ENCODE assay signal across 1 cellular context in the genomic region with DNA sequence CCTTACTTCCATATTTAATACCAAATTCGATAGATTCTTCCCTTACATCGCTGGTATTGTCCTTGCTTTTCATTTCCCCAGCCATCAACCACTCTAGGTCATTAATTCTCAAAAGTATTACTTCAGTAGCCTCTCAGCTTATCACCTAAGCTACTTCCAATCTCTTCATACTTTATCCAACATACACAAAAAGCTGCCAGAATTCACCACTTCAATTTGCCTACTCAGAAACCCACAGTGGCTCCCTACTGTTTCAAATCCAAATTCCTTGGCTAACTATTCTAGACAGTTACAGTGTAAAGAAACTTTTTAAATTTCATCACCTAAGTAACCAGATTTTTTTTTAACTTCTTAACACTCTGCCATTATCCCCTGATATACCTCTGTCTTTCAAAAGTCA.
TF ChIP-seq lines count a peak whose summit lies in the region.

No MANE protein-coding gene starts in this region.

TF ChIP-seq in neural cell, 6 proteins besides CTCF, POLR2A, EP300 and RAD21 (continued from another document):
- TF ChIP-seq, protein P1, sequence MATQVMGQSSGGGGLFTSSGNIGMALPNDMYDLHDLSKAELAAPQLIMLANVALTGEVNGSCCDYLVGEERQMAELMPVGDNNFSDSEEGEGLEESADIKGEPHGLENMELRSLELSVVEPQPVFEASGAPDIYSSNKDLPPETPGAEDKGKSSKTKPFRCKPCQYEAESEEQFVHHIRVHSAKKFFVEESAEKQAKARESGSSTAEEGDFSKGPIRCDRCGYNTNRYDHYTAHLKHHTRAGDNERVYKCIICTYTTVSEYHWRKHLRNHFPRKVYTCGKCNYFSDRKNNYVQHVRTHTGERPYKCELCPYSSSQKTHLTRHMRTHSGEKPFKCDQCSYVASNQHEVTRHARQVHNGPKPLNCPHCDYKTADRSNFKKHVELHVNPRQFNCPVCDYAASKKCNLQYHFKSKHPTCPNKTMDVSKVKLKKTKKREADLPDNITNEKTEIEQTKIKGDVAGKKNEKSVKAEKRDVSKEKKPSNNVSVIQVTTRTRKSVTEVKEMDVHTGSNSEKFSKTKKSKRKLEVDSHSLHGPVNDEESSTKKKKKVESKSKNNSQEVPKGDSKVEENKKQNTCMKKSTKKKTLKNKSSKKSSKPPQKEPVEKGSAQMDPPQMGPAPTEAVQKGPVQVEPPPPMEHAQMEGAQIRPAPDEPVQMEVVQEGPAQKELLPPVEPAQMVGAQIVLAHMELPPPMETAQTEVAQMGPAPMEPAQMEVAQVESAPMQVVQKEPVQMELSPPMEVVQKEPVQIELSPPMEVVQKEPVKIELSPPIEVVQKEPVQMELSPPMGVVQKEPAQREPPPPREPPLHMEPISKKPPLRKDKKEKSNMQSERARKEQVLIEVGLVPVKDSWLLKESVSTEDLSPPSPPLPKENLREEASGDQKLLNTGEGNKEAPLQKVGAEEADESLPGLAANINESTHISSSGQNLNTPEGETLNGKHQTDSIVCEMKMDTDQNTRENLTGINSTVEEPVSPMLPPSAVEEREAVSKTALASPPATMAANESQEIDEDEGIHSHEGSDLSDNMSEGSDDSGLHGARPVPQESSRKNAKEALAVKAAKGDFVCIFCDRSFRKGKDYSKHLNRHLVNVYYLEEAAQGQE (IDR thresholded peaks at IDR 0.05; ENCODE audit: borderline replicate concordance) = no peak
- TF ChIP-seq SMC3 (conservative IDR thresholded peaks at IDR 0.05; ENCODE audit: poor library complexity) = no peak
- no peak for TF ChIP-seq TAF1 (IDR thresholded peaks at IDR 0.05; ENCODE audit: low read depth)
- TF ChIP-seq EZH2 (IDR thresholded peaks at IDR 0.05; ENCODE audit: borderline replicate concordance, insufficient read depth, low read length, poor library complexity, severe bottlenecking) = no peak
